ENCODE assay signal across 1 cellular context in genomic region chr21:36945496-36946138, GRCh38.
TF ChIP-seq lines count a peak whose summit lies in the region.

No MANE protein-coding gene starts in this region.

TF ChIP-seq in K562, 482 proteins besides CTCF, POLR2A, EP300 and RAD21 (continued from another document):
- no peak for TF ChIP-seq ZBTB40 (IDR thresholded peaks at IDR 0.05)
- no peak for TF ChIP-seq ZBTB40 (CRISPR knock-in tag; IDR thresholded peaks at IDR 0.05)
- no peak for TF ChIP-seq ESRRB (CRISPR knock-in tag; IDR thresholded peaks at IDR 0.05; ENCODE audit: borderline replicate concordance)
- no peak for TF ChIP-seq ZNF780A (CRISPR knock-in tag; IDR thresholded peaks at IDR 0.05)
TF ChIP-seq in K562: peak in this region for 30.
